Comparison of ENCODE assay signal across 11 cellular contexts in genomic region chr19:5625641-5626040, GRCh38. TPM values are rescaled to one million over a fixed set of nuclear protein-coding genes. Genes with fewer than 3 reads are reported as not detected.
DNase-seq lines count a peak whose midpoint lies in the region; ATAC-seq and TF ChIP-seq lines count a peak whose summit lies in the region.
"Had no signal": no experiment of that assay in that cellular context is flagged by ENCODE, and none has a peak within 500 bp of the region (broad histone marks: within the 10 kb centered on the region; RNA-seq: fewer than 3 reads in every experiment).

No MANE protein-coding gene starts in this region.

- H3K36me3 Mint-ChIP-seq in natural killer cell, result peaks cover 6% of the 10 kb centered on the region

- H3K4me3 Mint-ChIP-seq in natural killer cell, result peak overlapping the region; percentile 93

- peak overlapping the region; percentile 99 to 100 for H3K27ac Mint-ChIP-seq in natural killer cell

- peaks cover 70 to 72% of the 10 kb centered on the region in 2 donors for H3K4me1 Mint-ChIP-seq in natural killer cell

- intact Hi-C loops in breast epithelium (cut with DNase I; ENCODE audit: low total_unique reads), result no loop called here
- intact Hi-C loops in natural killer cell (cut with micrococcal nuclease), result no loop called here
- intact Hi-C loops in colonic mucosa (cut with DNase I), result no loop called here

- H3K27ac ChIP-seq in BLaER1, result no peak overlapping the region; the same call in 1 of the 2 replicates
- no peak overlapping the region for H3K27ac ChIP-seq in HUES6 (ENCODE audit: low read depth, low read length)
- peak overlapping the region in 1 of 2 donors; percentile 27 for H3K27ac ChIP-seq in breast epithelium
- H3K27ac ChIP-seq in colonic mucosa, result no peak overlapping the region
- H3K27ac ChIP-seq: Peyer's patch had no signal

- no peaks in the 10 kb centered on the region for H3K27me3 ChIP-seq in BLaER1
- H3K27me3 ChIP-seq in HUES6 (ENCODE audit: control insufficient read depth, insufficient read depth, low read length), result no peaks in the 10 kb centered on the region
- no peaks in the 10 kb centered on the region for H3K27me3 ChIP-seq in breast epithelium
- no peaks in the 10 kb centered on the region for H3K27me3 ChIP-seq in colonic mucosa
- H3K27me3 ChIP-seq: Peyer's patch had no signal

- H3K9me3 ChIP-seq in BLaER1, result no peaks in the 10 kb centered on the region
- H3K9me3 ChIP-seq in HUES6 (ENCODE audit: control insufficient read depth, insufficient read depth, low read depth, low read length), result no peaks in the 10 kb centered on the region
- H3K9me3 ChIP-seq in breast epithelium, result no peaks in the 10 kb centered on the region
- H3K9me3 ChIP-seq in colonic mucosa, result no peaks in the 10 kb centered on the region
- H3K9me3 ChIP-seq: Peyer's patch had no signal

- H3K36me3 ChIP-seq in BLaER1 (peaks cover 69% of the 10 kb centered on the region), HUES6 (ENCODE audit: control insufficient read depth, insufficient read depth, low read length) (peaks cover 62% of the 10 kb centered on the region), breast epithelium (no peaks in the 10 kb centered on the region), colonic mucosa (peaks cover 20% of the 10 kb centered on the region)

- no peaks in the 10 kb centered on the region for H3K9me3 Mint-ChIP-seq in natural killer cell

- TF ChIP-seq CTCF in breast epithelium (IDR thresholded peaks at IDR 0.05) (no peak), natural killer cell (IDR thresholded peaks at IDR 0.05) (no peak), colonic mucosa (IDR thresholded peaks at IDR 0.05) (no peak)

- peak overlapping the region; percentile 95; the same call in 1 of the 2 replicates for H3K4me3 ChIP-seq in BLaER1
- H3K4me3 ChIP-seq in HUES6 (ENCODE audit: low read depth, low read length), result peak overlapping the region; percentile 9; the same call in 1 of the 2 replicates
- peak overlapping the region in 2 of 3 donors; percentile 88 to 99 for H3K4me3 ChIP-seq in breast epithelium
- H3K4me3 ChIP-seq in colonic mucosa, result no peak overlapping the region

- no peak for ATAC-seq in natural killer cell

- peak overlapping the region; percentile 97 for H3K4me2 ChIP-seq in BLaER1

- H3K9ac ChIP-seq in BLaER1 (peak overlapping the region; percentile 99), HUES6 (ENCODE audit: low read length) (no peak overlapping the region), colonic mucosa (ENCODE audit: low read depth in 2 of 2, low read length in 2 of 2) (no peak overlapping the region)

- no peak for DNase-seq in breast epithelium (ENCODE audit: low spot score in 2 of 2)
- DNase-seq in natural killer cell, result no peak
- no peak for DNase-seq in NCI-H1436 (lab: John Stamatoyannopoulos, UW)
- no peak for DNase-seq in activated gamma-delta T cell (lab: John Stamatoyannopoulos, UW)
- no peak for DNase-seq in colonic mucosa
- no peak for DNase-seq in COLO829 (ENCODE audit: low spot score)
- DNase-seq: EL; stimulated activated CD4-positive, alpha-beta T cell treated with anti-CD3 and anti-CD28 coated beads, Interleukin-2, amount 100 ng/mL, for 24 hours had no signal

- peaks cover 60% of the 10 kb centered on the region for H3K4me1 ChIP-seq in BLaER1
- peaks cover 29% of the 10 kb centered on the region; the same call in 1 of the 2 replicates for H3K4me1 ChIP-seq in HUES6 (ENCODE audit: control insufficient read depth, insufficient read depth, low read length)
- H3K4me1 ChIP-seq in breast epithelium, result peaks cover 0 to 29% of the 10 kb centered on the region in 2 donors
- H3K4me1 ChIP-seq in colonic mucosa, result peaks cover 6% of the 10 kb centered on the region

- no peak for TF ChIP-seq POLR2A in breast epithelium (IDR thresholded peaks at IDR 0.05)

- H3K27me3 Mint-ChIP-seq in natural killer cell (ENCODE audit: low read depth in 2 of 2), result no peaks in the 10 kb centered on the region

- H4K20me1 ChIP-seq in BLaER1, result peaks cover 91% of the 10 kb centered on the region

RNA-seq across cellular contexts. Expression of gene SAFB, which starts 2.8 kb away (rescaled TPM):
- total RNA-seq in breast epithelium, result 100 to 1,000 TPM in 2 of 3 donors, 10 to 100 TPM in 1; 64.2 to 112 (median 111) TPM
- total RNA-seq in natural killer cell, result 100 to 1,000 TPM; 195 to 229 (median 207) TPM
- 100 to 1,000 TPM in 1 of 2 donors, 10 to 100 TPM in 1; 56.1 to 120 TPM for total RNA-seq in colonic mucosa

RNA-seq across cellular contexts. Expression of gene SAFB2, which starts 3.1 kb away (rescaled TPM):
- total RNA-seq in breast epithelium, result 10 to 100 TPM; 46.4 to 68.8 (median 62.1) TPM
- total RNA-seq in natural killer cell, result 100 to 1,000 TPM; 232 to 264 (median 258) TPM
- 100 to 1,000 TPM in 1 of 2 donors, 10 to 100 TPM in 1; 46.1 to 108 TPM for total RNA-seq in colonic mucosa

RNA-seq across cellular contexts. Expression of gene MICOS13, which starts 54.7 kb away (rescaled TPM):
- total RNA-seq in breast epithelium, result 10 to 100 TPM; 29.4 to 49.5 (median 44.3) TPM
- 10 to 100 TPM; 17.7 to 27.7 (median 25.1) TPM for total RNA-seq in natural killer cell
- total RNA-seq in colonic mucosa, result 10 to 100 TPM; 56.0 to 88.0 TPM

RNA-seq across cellular contexts. Expression of gene HSD11B1L, which starts 55.2 kb away (rescaled TPM):
- 10 to 100 TPM; 10.4 to 13.1 (median 11.1) TPM for total RNA-seq in breast epithelium
- 1 to 10 TPM; 1.1 to 3.7 (median 3.0) TPM for total RNA-seq in natural killer cell
- total RNA-seq in colonic mucosa, result 1 to 10 TPM; 3.2 to 3.4 TPM

RNA-seq across cellular contexts. Expression of gene TINCR, which starts 57.9 kb away (rescaled TPM):
- total RNA-seq in breast epithelium, result 10 to 100 TPM in 1 of 3 donors, 1 to 10 TPM in 2; 1.1 to 11.7 (median 1.3) TPM
- total RNA-seq in natural killer cell, result 1 to 10 TPM; 1.6 to 2.2 (median 1.7) TPM
- total RNA-seq in colonic mucosa, result 1 to 10 TPM; 2.2 to 4.4 TPM
